27 cellular contexts compared by ENCODE assay signal in genomic region chr2:192345287-192345686, GRCh38.
"Had no signal": no experiment of that assay in that cellular context is flagged by ENCODE, and none has a peak within 500 bp of the region (broad histone marks: within the 10 kb centered on the region; RNA-seq: fewer than 3 reads in every experiment).

No MANE protein-coding gene starts in this region.

- H3K36me3 Mint-ChIP-seq: naive B cell; natural killer cell; stimulated activated memory B cell treated with anti-CD40 and anti-IgM and Interleukin-4, amounts not matched to agents 10 μg/mL and 1 μg/mL and 100 μg/mL, for 72 hours; type B pancreatic cell had no signal

- H3K27me3 ChIP-seq: ovary, right atrium auricular region, tibial nerve, uterus had no signal

- ATAC-seq: natural killer cell; sciatic nerve; stimulated activated memory B cell treated with anti-CD40 and anti-IgM and Interleukin-4, amounts not matched to agents 10 μg/mL and 1 μg/mL and 100 μg/mL, for 72 hours; stimulated activated naive CD8-positive, alpha-beta T cell treated with anti-CD3 and anti-CD28 coated beads, Interleukin-15, amount 100 ng/mL, for 72 hours had no signal

- H3K36me3 ChIP-seq: left ventricle myocardium inferior, ovary, right atrium auricular region, tibial nerve, uterus had no signal

- H3K9me3 Mint-ChIP-seq: nephron progenitor cell had no signal

- DNase-seq: hypothalamus; immature natural killer cell; islet precursor cell; left ventricle myocardium inferior; mesendoderm; naive B cell; natural killer cell; nephron progenitor cell; ovary; stimulated activated CD4-positive, alpha-beta T cell treated with anti-CD3 and anti-CD28 coated beads, Interleukin-12 subunit alpha, Interleukin-12 subunit beta, amount 100 ng/mL, for 4 hours; stimulated activated CD4-positive, alpha-beta T cell treated with anti-CD3 and anti-CD28 coated beads, Interleukin-15, amount 100 ng/mL, for 24 hours; stimulated activated CD4-positive, alpha-beta T cell treated with anti-CD3 and anti-CD28 coated beads, Interleukin-2, amount 100 ng/mL, for 24 hours; stimulated activated CD4-positive, alpha-beta T cell treated with anti-CD3 and anti-CD28 coated beads, Interleukin-4, amount 100 ng/mL, for 4 hours; stimulated activated CD8-positive, alpha-beta memory T cell treated with anti-CD3 and anti-CD28 coated beads, Interleukin-4, amount 100 ng/mL, for 48 hours; stimulated activated naive CD4-positive, alpha-beta T cell treated with Interleukin-2 at 50 U/mL for 16 hours; stimulated activated naive CD8-positive, alpha-beta T cell treated with anti-CD3 and anti-CD28 coated beads, Interleukin-15, amount 100 ng/mL, for 72 hours; substantia nigra; uterus had no signal

- H3K27ac Mint-ChIP-seq: immature natural killer cell; mesothelial cell of epicardium; natural killer cell; nephron progenitor cell; progenitor cell of endocrine pancreas; stimulated activated memory B cell treated with anti-CD40 and anti-IgM and Interleukin-4, amounts not matched to agents 10 μg/mL and 1 μg/mL and 100 μg/mL, for 72 hours; stimulated activated naive CD8-positive, alpha-beta T cell treated with anti-CD3 and anti-CD28 coated beads, Interleukin-15, amount 100 ng/mL, for 72 hours; type B pancreatic cell had no signal

- H3K4me3 Mint-ChIP-seq: immature natural killer cell; mesothelial cell of epicardium; naive B cell; natural killer cell; nephron progenitor cell; stimulated activated memory B cell treated with anti-CD40 and anti-IgM and Interleukin-4, amounts not matched to agents 10 μg/mL and 1 μg/mL and 100 μg/mL, for 72 hours; stimulated activated naive CD8-positive, alpha-beta T cell treated with anti-CD3 and anti-CD28 coated beads, Interleukin-15, amount 100 ng/mL, for 72 hours; type B pancreatic cell had no signal

- H3K4me3 ChIP-seq: left ventricle myocardium inferior, lung, ovary, right atrium auricular region, skin epidermis, tibial nerve, uterus had no signal

- H3K9me3 ChIP-seq: ovary, right atrium auricular region, tibial nerve, uterus had no signal

- H3K27ac ChIP-seq: left ventricle myocardium inferior, ovary, right atrium auricular region, skin epidermis, tibial nerve, uterus had no signal

- H3K27me3 Mint-ChIP-seq: naive B cell; progenitor cell of endocrine pancreas; stimulated activated memory B cell treated with anti-CD40 and anti-IgM and Interleukin-4, amounts not matched to agents 10 μg/mL and 1 μg/mL and 100 μg/mL, for 72 hours; stimulated activated naive CD8-positive, alpha-beta T cell treated with anti-CD3 and anti-CD28 coated beads, Interleukin-15, amount 100 ng/mL, for 72 hours; type B pancreatic cell had no signal

- H3K4me1 ChIP-seq: left ventricle myocardium inferior, right atrium auricular region, tibial nerve, uterus had no signal

- H3K4me1 Mint-ChIP-seq: immature natural killer cell; mesothelial cell of epicardium; naive B cell; natural killer cell; nephron progenitor cell; stimulated activated memory B cell treated with anti-CD40 and anti-IgM and Interleukin-4, amounts not matched to agents 10 μg/mL and 1 μg/mL and 100 μg/mL, for 72 hours; stimulated activated naive CD8-positive, alpha-beta T cell treated with anti-CD3 and anti-CD28 coated beads, Interleukin-15, amount 100 ng/mL, for 72 hours had no signal
